23 cellular contexts compared by ENCODE assay signal in the genomic region with DNA sequence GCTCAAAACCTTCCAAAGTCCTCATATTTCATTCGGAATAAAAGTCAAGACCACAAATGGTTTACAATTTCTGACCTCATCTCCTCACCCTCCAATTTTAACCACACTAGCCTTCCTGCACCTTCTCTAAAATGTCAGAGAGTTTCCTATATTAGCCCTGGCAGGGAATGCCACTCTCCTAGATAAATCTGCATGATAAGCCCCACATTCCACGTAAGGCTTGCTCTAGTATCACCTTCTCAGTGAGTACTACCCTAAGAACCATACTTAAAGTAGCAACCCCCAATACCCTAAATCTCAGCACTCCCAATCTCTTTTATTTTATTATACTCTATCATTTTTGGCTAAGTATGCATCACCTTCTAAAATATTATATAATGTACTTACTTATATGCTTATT.
DNase-seq lines count a peak whose midpoint lies in the region; ATAC-seq, FAIRE-seq and TF ChIP-seq lines count a peak whose summit lies in the region.
"Had no signal": no experiment of that assay in that cellular context is flagged by ENCODE, and none has a peak within 500 bp of the region (broad histone marks: within the 10 kb centered on the region; RNA-seq: fewer than 3 reads in every experiment).

No MANE protein-coding gene starts in this region.

- H3K27ac ChIP-seq in H1 (ENCODE audit: low read depth, low read length) = no peak overlapping the region
- H3K27ac ChIP-seq: A549; BLaER1 treated with 17β-estradiol and CSF1 and Interleukin-3, amounts not matched to agents 10 nM and 100 nM had no signal

- H3K56ac ChIP-seq in H1 (replicated peaks; ENCODE audit: insufficient read length, low read depth, low read length) = no peak overlapping the region

- no peak overlapping the region for H4K8ac ChIP-seq in H1 (ENCODE audit: extremely low read depth, insufficient read depth, low read length)

- H2BK15ac ChIP-seq in H1 (ENCODE audit: low read length) = no peak overlapping the region

- no peak for TF ChIP-seq CTCF in H1 (IDR thresholded peaks at IDR 0.05; ENCODE audit: control extremely low read depth in 1 of 3, insufficient read depth in 1 of 3, low read depth in 1 of 3, low read length in 3 of 3)

- no peaks in the 10 kb centered on the region for H3K4me1 ChIP-seq in H1 (replicated peaks in 1 of 4; ENCODE audit: control insufficient read depth in 3 of 4, insufficient read depth in 4 of 4, low read length in 3 of 4)
- H3K4me1 ChIP-seq: A549; BE2C; BLaER1 treated with 17β-estradiol and CSF1 and Interleukin-3, amounts not matched to agents 10 nM and 100 nM; HAP-1 had no signal

- CTCF ChIA-PET in H1 (lab: Charles Lee; ENCODE audit: partially characterized antibody) = no interaction called here

- no peak overlapping the region for H2AFZ ChIP-seq in H1 (ENCODE audit: low read length)

- FAIRE-seq in H1 (lab: Jason Lieb, UNC) = no peak
- FAIRE-seq: A549, D721Med, GM12891, GM18507 had no signal

- WGBS in H1 (ENCODE audit: extremely low coverage in 1 of 2, insufficient coverage in 1 of 2, insufficient read length in 1 of 2, insufficient replicate concordance in 2 of 2, low coverage in 1 of 2, low lambda C conversion rate in 2 of 2, missing lambda C conversion rate in 1 of 2), 2 experiments = 72% methylated on average over 2 of the region's 2 CpGs; no CpG with 5 or more reads in 1 of the 2 experiments

- POLR2A ChIA-PET in H1 (lab: Charles Lee; ENCODE audit: partially characterized antibody) = no interaction called here

- H2AK5ac ChIP-seq in H1 (ENCODE audit: low read depth, low read length) = no peak overlapping the region

- H3K18ac ChIP-seq in H1 (ENCODE audit: extremely low read depth, low read length) = no peak overlapping the region

- no peak overlapping the region for H4K5ac ChIP-seq in H1 (ENCODE audit: insufficient read length, low read depth, low read length)

- no peaks in the 10 kb centered on the region for H3K79me2 ChIP-seq in H1 (ENCODE audit: control insufficient read depth in 1 of 2, insufficient read depth in 2 of 2, low read length in 2 of 2)

- no peaks in the 10 kb centered on the region for H3K36me3 ChIP-seq in H7 (replicated peaks; ENCODE audit: control insufficient read depth, insufficient read depth, low read length)
- no peaks in the 10 kb centered on the region for H3K36me3 ChIP-seq in H1 (ENCODE audit: control insufficient read depth in 2 of 4, insufficient read depth in 4 of 4, low read length in 3 of 4)
- H3K36me3 ChIP-seq: BE2C; BLaER1 treated with 17β-estradiol and CSF1 and Interleukin-3, amounts not matched to agents 10 nM and 100 nM; HAP-1 had no signal

- H3K23me2 ChIP-seq in H1 (ENCODE audit: low read depth, low read length) = no peaks in the 10 kb centered on the region; the same call in 1 of the 2 replicates

- TF ChIP-seq EP300 in H1 (IDR thresholded peaks at IDR 0.05; ENCODE audit: borderline replicate concordance in 1 of 2, low read depth in 2 of 2, low read length in 2 of 2) = no peak

- H3K23ac ChIP-seq in H1 (ENCODE audit: insufficient read length) = no peak overlapping the region

- H2BK12ac ChIP-seq in H1 (ENCODE audit: low read depth, low read length) = no peak overlapping the region

- H4K20me1 ChIP-seq in H1 (replicated peaks in 1 of 2; ENCODE audit: control insufficient read depth in 1 of 2, insufficient read depth in 2 of 2, low read length in 2 of 2) = no peaks in the 10 kb centered on the region
- H4K20me1 ChIP-seq: BLaER1 treated with 17β-estradiol and CSF1 and Interleukin-3, amounts not matched to agents 10 nM and 100 nM had no signal

- H2BK5ac ChIP-seq in H1 (ENCODE audit: low read depth, low read length) = no peak overlapping the region

- no peak overlapping the region for H3K4me2 ChIP-seq in H1 (ENCODE audit: insufficient read depth in 1 of 2, low read depth in 2 of 2, low read length in 2 of 2)
- H3K4me2 ChIP-seq: A549; BLaER1 treated with 17β-estradiol and CSF1 and Interleukin-3, amounts not matched to agents 10 nM and 100 nM had no signal

- no peak for TF ChIP-seq POLR2A in H1 (IDR thresholded peaks at IDR 0.05; ENCODE audit: control extremely low read depth in 1 of 2, low read depth in 2 of 2, low read length in 2 of 2)

- no peak overlapping the region for H3K14ac ChIP-seq in H1 (ENCODE audit: insufficient read length)

- no peak overlapping the region for H3K9ac ChIP-seq in H1 (replicated peaks in 1 of 4; ENCODE audit: extremely low read depth in 1 of 4, low read depth in 3 of 4, low read length in 3 of 4)
- H3K9ac ChIP-seq: BLaER1 treated with 17β-estradiol and CSF1 and Interleukin-3, amounts not matched to agents 10 nM and 100 nM had no signal

- H3K79me1 ChIP-seq in H1 (ENCODE audit: low read depth, low read length) = no peaks in the 10 kb centered on the region

- peak; percentile 7 for DNase-seq in H7
- DNase-seq in H1 (ENCODE audit: low read depth in 1 of 2, low spot score in 2 of 2) = no peak
- peak; percentile 7 for DNase-seq in iPS-NIHi7 (ENCODE audit: extremely low spot score)
- no peak for DNase-seq in activated T-cell treated with anti-CD3 and anti-CD28 coated beads, Interleukin-2, amount 50 U/mL, for 1 hour
- DNase-seq in GF-D8 (lab: John Stamatoyannopoulos, UW) = no peak
- DNase-seq: 8988T; ACHN; AML-193; BE2C; CD4-positive, alpha-beta T cell; CD8-positive, alpha-beta memory T cell; DMS 273 treated with DMSO at 0.1 percent for 48 hours; DMS79; EL; GDM1; HFFc6 had no signal

- H2BK120ac ChIP-seq in H1 (replicated peaks; ENCODE audit: low read depth, low read length) = no peak overlapping the region

- no peaks in the 10 kb centered on the region for H3K9me3 ChIP-seq in H1 (ENCODE audit: insufficient read depth in 2 of 2, low read depth in 1 of 2, low read length in 1 of 2)
- H3K9me3 ChIP-seq: A549; BE2C; BLaER1 treated with 17β-estradiol and CSF1 and Interleukin-3, amounts not matched to agents 10 nM and 100 nM; HAP-1 had no signal

- no peak overlapping the region for H3K4me3 ChIP-seq in H7 (ENCODE audit: insufficient read depth, low read depth, low read length)
- H3K4me3 ChIP-seq in H1 (ENCODE audit: extremely low read depth in 1 of 4, insufficient read depth in 2 of 4, low read depth in 3 of 4, low read length in 4 of 4) = no peak overlapping the region
- H3K4me3 ChIP-seq: A549; BLaER1 treated with 17β-estradiol and CSF1 and Interleukin-3, amounts not matched to agents 10 nM and 100 nM; HAP-1 had no signal

- no peak for TF ChIP-seq RAD21 in H1 (IDR thresholded peaks at IDR 0.05 in 1 of 2, conservative IDR thresholded peaks at IDR 0.05 in 1 of 2; ENCODE audit: low read depth in 2 of 2, low read length in 2 of 2)

- no peak overlapping the region for H3K4ac ChIP-seq in H1 (replicated peaks; ENCODE audit: insufficient read length, low read depth, low read length)

- H4K91ac ChIP-seq in H1 (replicated peaks; ENCODE audit: insufficient read length, low read length) = no peak overlapping the region

- no peak overlapping the region for H2BK20ac ChIP-seq in H1 (ENCODE audit: low read length)

- no peak for ATAC-seq in GM19351 (IDR thresholded peaks at IDR 0.05; ENCODE audit: unreplicated experiment)
- ATAC-seq: A549 had no signal

- no peaks in the 10 kb centered on the region for H3K27me3 ChIP-seq in H7 (ENCODE audit: control insufficient read depth, insufficient read depth, low read length)
- no peaks in the 10 kb centered on the region for H3K27me3 ChIP-seq in H1 (replicated peaks in 1 of 4; ENCODE audit: control insufficient read depth in 3 of 4, extremely low read depth in 1 of 4, insufficient read depth in 3 of 4, low read length in 3 of 4)
- H3K27me3 ChIP-seq: BE2C; BLaER1 treated with 17β-estradiol and CSF1 and Interleukin-3, amounts not matched to agents 10 nM and 100 nM had no signal

TF ChIP-seq in H1, 55 proteins besides CTCF, POLR2A, EP300 and RAD21:
- TF ChIP-seq TEAD4 (IDR thresholded peaks at IDR 0.05; ENCODE audit: low read depth, low read length) = peak; percentile 68
- no peak for TF ChIP-seq PHF8 (conservative IDR thresholded peaks at IDR 0.05; ENCODE audit: low read depth, low read length)
- TF ChIP-seq CHD2 (IDR thresholded peaks at IDR 0.05; ENCODE audit: low read length) = no peak
- TF ChIP-seq, protein P1, sequence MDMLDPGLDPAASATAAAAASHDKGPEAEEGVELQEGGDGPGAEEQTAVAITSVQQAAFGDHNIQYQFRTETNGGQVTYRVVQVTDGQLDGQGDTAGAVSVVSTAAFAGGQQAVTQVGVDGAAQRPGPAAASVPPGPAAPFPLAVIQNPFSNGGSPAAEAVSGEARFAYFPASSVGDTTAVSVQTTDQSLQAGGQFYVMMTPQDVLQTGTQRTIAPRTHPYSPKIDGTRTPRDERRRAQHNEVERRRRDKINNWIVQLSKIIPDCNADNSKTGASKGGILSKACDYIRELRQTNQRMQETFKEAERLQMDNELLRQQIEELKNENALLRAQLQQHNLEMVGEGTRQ (IDR thresholded peaks at IDR 0.05; ENCODE audit: low read length) = no peak
TF ChIP-seq in H1: peak in this region for 1.

Comparison
In these comparisons a context has a peak if more than half of its experiments do, and no peak if none do; other contexts are left out.
1. DNase-seq: peak in H7 (single experiment) and iPS-NIHi7 (single experiment); none in H1 (0 of 2), activated T-cell treated with anti-CD3 and anti-CD28 coated beads, Interleukin-2, amount 50 U/mL, for 1 hour (single experiment) and GF-D8 (single experiment).